12 cellular contexts compared by ENCODE assay signal in the genomic region with DNA sequence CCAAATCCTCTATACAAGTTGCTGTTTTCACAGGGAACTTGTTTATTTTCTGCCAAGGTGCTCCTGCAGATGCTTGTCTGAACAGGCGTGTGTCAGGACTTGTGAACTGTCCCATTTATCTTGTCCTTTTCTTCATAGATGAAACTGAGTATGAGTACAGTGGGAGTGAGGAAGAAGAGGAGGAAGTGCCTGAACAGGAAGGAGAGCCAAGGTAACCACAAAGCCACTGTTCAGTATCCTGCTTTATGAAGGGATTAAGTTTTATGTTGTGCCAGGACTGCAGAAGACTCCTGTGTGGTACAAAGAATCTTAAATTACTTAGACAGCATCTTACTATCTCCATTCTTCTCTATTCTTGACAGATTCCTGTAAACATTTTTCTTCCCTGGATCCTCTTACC.
DNase-seq lines count a peak whose midpoint lies in the region; ATAC-seq and TF ChIP-seq lines count a peak whose summit lies in the region.
"Had no signal": no experiment of that assay in that cellular context is flagged by ENCODE, and none has a peak within 500 bp of the region (broad histone marks: within the 10 kb centered on the region; RNA-seq: fewer than 3 reads in every experiment).

No MANE protein-coding gene starts in this region.

- H3K4me3 ChIP-seq in suprapubic skin (no peak overlapping the region), left lung (no peak overlapping the region)
- H3K4me3 ChIP-seq: body of pancreas, SK-N-MC, tibial nerve had no signal

- TF ChIP-seq POLR2A in suprapubic skin (IDR thresholded peaks at IDR 0.05): no peak

- H3K27ac Mint-ChIP-seq in activated naive CD4-positive, alpha-beta T cell treated with anti-CD3 and anti-CD28 coated beads, Interleukin-2, amount 10 ng/mL, durations not matched to agents 7 days and 5 days: peak overlapping the region; percentile 8
- peak overlapping the region; percentile 81 for H3K27ac Mint-ChIP-seq in T-helper 17 cell
- no peak overlapping the region for H3K27ac Mint-ChIP-seq in activated CD8-positive, alpha-beta memory T cell treated with anti-CD3 and anti-CD28 coated beads, Interleukin-2, amount 10 ng/mL, durations not matched to agents 7 days and 5 days

- H3K27me3 ChIP-seq in layer of hippocampus (ENCODE audit: control insufficient read depth, insufficient read depth, low read length): no peaks in the 10 kb centered on the region
- H3K27me3 ChIP-seq in suprapubic skin: no peaks in the 10 kb centered on the region
- no peaks in the 10 kb centered on the region for H3K27me3 ChIP-seq in left lung
- H3K27me3 ChIP-seq: body of pancreas, tibial nerve had no signal

- TF ChIP-seq CTCF in suprapubic skin (IDR thresholded peaks at IDR 0.05) (no peak), left lung (IDR thresholded peaks at IDR 0.05) (no peak)

- no peak for DNase-seq in activated naive CD4-positive, alpha-beta T cell treated with anti-CD3 and anti-CD28 coated beads, Interleukin-2, amount 10 ng/mL, durations not matched to agents 7 days and 5 days
- no peak for DNase-seq in activated naive CD4-positive, alpha-beta T cell treated with anti-CD3 and anti-CD28 coated beads, Interleukin-2, amount 50 U/mL, for 16 hours
- DNase-seq in T-helper 17 cell: no peak
- no peak for DNase-seq in suprapubic skin (ENCODE audit: low spot score in 2 of 2)
- DNase-seq in DMS153 (lab: John Stamatoyannopoulos, UW): no peak
- DNase-seq in activated CD8-positive, alpha-beta memory T cell treated with anti-CD3 and anti-CD28 coated beads, Interleukin-2, amount 10 ng/mL, durations not matched to agents 7 days and 5 days: no peak
- no peak for DNase-seq in left lung
- DNase-seq: body of pancreas, NCI-H526 treated with DMSO at 0.1 percent for 48 hours had no signal

- H3K27ac ChIP-seq in layer of hippocampus (ENCODE audit: low read depth, low read length) (peak overlapping the region; percentile 6), suprapubic skin (peak overlapping the region; percentile 5), left lung (no peak overlapping the region)
- H3K27ac ChIP-seq: body of pancreas, SK-N-MC had no signal

- H3K36me3 Mint-ChIP-seq in activated naive CD4-positive, alpha-beta T cell treated with anti-CD3 and anti-CD28 coated beads, Interleukin-2, amount 10 ng/mL, durations not matched to agents 7 days and 5 days: peaks cover 72% of the 10 kb centered on the region
- peaks cover 27% of the 10 kb centered on the region for H3K36me3 Mint-ChIP-seq in T-helper 17 cell (ENCODE audit: low read depth)
- peaks cover 24% of the 10 kb centered on the region for H3K36me3 Mint-ChIP-seq in activated CD8-positive, alpha-beta memory T cell treated with anti-CD3 and anti-CD28 coated beads, Interleukin-2, amount 10 ng/mL, durations not matched to agents 7 days and 5 days

- ATAC-seq in T-helper 17 cell (no peak), left lung (no peak)
- no peak for ATAC-seq in activated CD8-positive, alpha-beta memory T cell treated with anti-CD3 and anti-CD28 coated beads, Interleukin-2, amount 10 ng/mL, durations not matched to agents 7 days and 5 days
- ATAC-seq: body of pancreas had no signal

- CTCF ChIA-PET in activated naive CD4-positive, alpha-beta T cell treated with anti-CD3 and anti-CD28 coated beads, Interleukin-2, amount 10 ng/mL, durations not matched to agents 7 days and 5 days (lab: Charles Lee): no interaction called here
- CTCF ChIA-PET in activated CD8-positive, alpha-beta memory T cell treated with anti-CD3 and anti-CD28 coated beads, Interleukin-2, amount 10 ng/mL, durations not matched to agents 7 days and 5 days (lab: Charles Lee): no interaction called here

- H3K36me3 ChIP-seq in suprapubic skin: peaks cover 67% of the 10 kb centered on the region
- H3K36me3 ChIP-seq in left lung: peaks cover 0 to 86% of the 10 kb centered on the region in 2 donors

- no peak for TF ChIP-seq EP300 in suprapubic skin (IDR thresholded peaks at IDR 0.05)

- H3K4me1 ChIP-seq in suprapubic skin (peaks cover 17% of the 10 kb centered on the region), left lung (peaks cover 0 to 10% of the 10 kb centered on the region in 2 donors)
- H3K4me1 ChIP-seq: body of pancreas had no signal

- WGBS in suprapubic skin: 46% methylated on average over 1 of the region's 1 CpG

- H3K4me1 Mint-ChIP-seq in activated naive CD4-positive, alpha-beta T cell treated with anti-CD3 and anti-CD28 coated beads, Interleukin-2, amount 10 ng/mL, durations not matched to agents 7 days and 5 days: peaks cover 24% of the 10 kb centered on the region
- peaks cover 40% of the 10 kb centered on the region for H3K4me1 Mint-ChIP-seq in T-helper 17 cell
- H3K4me1 Mint-ChIP-seq in activated CD8-positive, alpha-beta memory T cell treated with anti-CD3 and anti-CD28 coated beads, Interleukin-2, amount 10 ng/mL, durations not matched to agents 7 days and 5 days: peaks cover 18% of the 10 kb centered on the region

- intact Hi-C loops in left lung (cut with DNase I): no loop called here

- no peaks in the 10 kb centered on the region for H3K27me3 Mint-ChIP-seq in activated naive CD4-positive, alpha-beta T cell treated with anti-CD3 and anti-CD28 coated beads, Interleukin-2, amount 10 ng/mL, durations not matched to agents 7 days and 5 days
- H3K27me3 Mint-ChIP-seq in T-helper 17 cell: no peaks in the 10 kb centered on the region
- no peaks in the 10 kb centered on the region for H3K27me3 Mint-ChIP-seq in activated CD8-positive, alpha-beta memory T cell treated with anti-CD3 and anti-CD28 coated beads, Interleukin-2, amount 10 ng/mL, durations not matched to agents 7 days and 5 days

- no peaks in the 10 kb centered on the region for H3K9me3 Mint-ChIP-seq in activated naive CD4-positive, alpha-beta T cell treated with anti-CD3 and anti-CD28 coated beads, Interleukin-2, amount 10 ng/mL, durations not matched to agents 7 days and 5 days
- no peaks in the 10 kb centered on the region for H3K9me3 Mint-ChIP-seq in activated CD8-positive, alpha-beta memory T cell treated with anti-CD3 and anti-CD28 coated beads, Interleukin-2, amount 10 ng/mL, durations not matched to agents 7 days and 5 days (ENCODE audit: low read depth)

- no peak overlapping the region for H3K4me3 Mint-ChIP-seq in activated naive CD4-positive, alpha-beta T cell treated with anti-CD3 and anti-CD28 coated beads, Interleukin-2, amount 10 ng/mL, durations not matched to agents 7 days and 5 days
- H3K4me3 Mint-ChIP-seq in T-helper 17 cell: peak overlapping the region; percentile 28
- no peak overlapping the region for H3K4me3 Mint-ChIP-seq in activated CD8-positive, alpha-beta memory T cell treated with anti-CD3 and anti-CD28 coated beads, Interleukin-2, amount 10 ng/mL, durations not matched to agents 7 days and 5 days

- H3K9me3 ChIP-seq in T-helper 17 cell (ENCODE audit: control insufficient read depth, low read length, poor library complexity, severe bottlenecking) (no peaks in the 10 kb centered on the region), suprapubic skin (no peaks in the 10 kb centered on the region), left lung (no peaks in the 10 kb centered on the region)
- H3K9me3 ChIP-seq: body of pancreas, tibial nerve had no signal

Comparison
In these comparisons a context has a peak if more than half of its experiments do, and no peak if none do; other contexts are left out.
1. H3K27ac ChIP-seq: peak in layer of hippocampus (single experiment) and suprapubic skin (single experiment); none in left lung (0 of 2).